In the genomic region with DNA sequence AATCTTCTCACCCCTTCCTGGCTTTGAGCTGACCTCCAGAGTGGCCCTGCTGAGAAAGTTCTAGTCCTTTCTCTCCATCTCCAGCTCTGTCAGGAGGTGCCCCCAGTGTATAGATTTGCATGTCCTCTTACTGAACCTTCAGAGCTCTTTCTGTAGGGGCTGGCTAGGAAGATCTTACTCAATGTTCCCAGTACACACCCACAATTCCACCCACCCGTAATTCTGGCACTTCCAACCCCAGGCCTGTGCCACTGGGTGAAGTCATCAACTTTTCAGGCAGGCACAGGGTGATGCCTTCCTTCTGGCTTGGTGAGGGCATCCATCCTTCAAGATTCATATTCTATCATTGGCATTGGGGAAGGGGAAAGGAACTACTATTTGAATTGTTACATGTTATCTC, we compare ENCODE assay signal across 13 cellular contexts.
DNase-seq lines count a peak whose midpoint lies in the region; ATAC-seq and TF ChIP-seq lines count a peak whose summit lies in the region.
"Had no signal": no experiment of that assay in that cellular context is flagged by ENCODE, and none has a peak within 500 bp of the region (broad histone marks: within the 10 kb centered on the region; RNA-seq: fewer than 3 reads in every experiment).

No MANE protein-coding gene starts in this region.

- H3K9me3 ChIP-seq in A673 (ENCODE audit: low read depth, low read length, poor library complexity, severe bottlenecking), result no peaks in the 10 kb centered on the region
- H3K9me3 ChIP-seq: BE2C had no signal

- no peaks in the 10 kb centered on the region for H3K9me3 Mint-ChIP-seq in stimulated activated naive CD8-positive, alpha-beta T cell treated with anti-CD3 and anti-CD28 coated beads, Interleukin-15, amount 100 ng/mL, for 72 hours
- H3K9me3 Mint-ChIP-seq: CD4-positive, alpha-beta memory T cell had no signal

- peak; percentile 25 for ATAC-seq in stimulated activated naive CD8-positive, alpha-beta T cell treated with anti-CD3 and anti-CD28 coated beads, Interleukin-15, Interleukin-2, amounts not matched to agents 100 U/mL and 50 U/mL, for 24 hours
- no peak for ATAC-seq in stimulated activated naive CD8-positive, alpha-beta T cell treated with anti-CD3 and anti-CD28 coated beads, Interleukin-15, amount 100 ng/mL, for 72 hours
- ATAC-seq in HG03457 (IDR thresholded peaks at IDR 0.05; ENCODE audit: unreplicated experiment), result no peak
- ATAC-seq: GM12878, HCT116 had no signal

- H3K4me1 Mint-ChIP-seq in stimulated activated naive CD8-positive, alpha-beta T cell treated with anti-CD3 and anti-CD28 coated beads, Interleukin-15, amount 100 ng/mL, for 72 hours, result no peaks in the 10 kb centered on the region
- H3K4me1 Mint-ChIP-seq: CD4-positive, alpha-beta memory T cell had no signal

- POLR2A ChIA-PET in A673 (lab: Charles Lee; ENCODE audit: low non-redundant PET), result no interaction called here

- H3K27me3 Mint-ChIP-seq in stimulated activated naive CD8-positive, alpha-beta T cell treated with anti-CD3 and anti-CD28 coated beads, Interleukin-15, amount 100 ng/mL, for 72 hours, result no peaks in the 10 kb centered on the region

- TF ChIP-seq CTCF in dorsolateral prefrontal cortex (IDR thresholded peaks at IDR 0.05 in 54 of 56, conservative IDR thresholded peaks at IDR 0.05 in 2 of 56; ENCODE audit: low read depth in 1 of 56, partially characterized antibody in 56 of 56) (no peak), A673 (conservative IDR thresholded peaks at IDR 0.05; ENCODE audit: low read depth, low read length) (no peak)

- no peaks in the 10 kb centered on the region for H3K4me1 ChIP-seq in A673 (ENCODE audit: insufficient read depth, low read length, poor library complexity, severe bottlenecking)
- H3K4me1 ChIP-seq: BE2C had no signal

- no peak for DNase-seq in stimulated activated naive CD8-positive, alpha-beta T cell treated with anti-CD3 and anti-CD28 coated beads, Interleukin-15, Interleukin-2, amounts not matched to agents 100 U/mL and 50 U/mL, for 24 hours
- no peak for DNase-seq in stimulated activated naive CD8-positive, alpha-beta T cell treated with anti-CD3 and anti-CD28 coated beads, Interleukin-15, amount 100 ng/mL, for 72 hours
- DNase-seq in dorsolateral prefrontal cortex (no peak), putamen (ENCODE audit: low spot score) (peak; percentile 74), A673 (ENCODE audit: low spot score) (no peak)
- DNase-seq in activated CD4-positive, alpha-beta T cell treated with anti-CD3 and anti-CD28 coated beads for 48 hours, result no peak
- DNase-seq: BE2C; CD4-positive, alpha-beta memory T cell; GM23248 had no signal

- H3K27ac Mint-ChIP-seq in stimulated activated naive CD8-positive, alpha-beta T cell treated with anti-CD3 and anti-CD28 coated beads, Interleukin-15, amount 100 ng/mL, for 72 hours, result no peak overlapping the region
- H3K27ac Mint-ChIP-seq: CD4-positive, alpha-beta memory T cell had no signal

- H3K36me3 ChIP-seq in A673 (ENCODE audit: insufficient read depth, low read length, poor library complexity, severe bottlenecking), result no peaks in the 10 kb centered on the region
- H3K36me3 ChIP-seq: BE2C had no signal

- intact Hi-C loops in dorsolateral prefrontal cortex (cut with DNase I) (no loop called here), A673 (cut with micrococcal nuclease; ENCODE audit: unreplicated experiment) (no loop called here)

- no TSS peak for BruUV-seq in A673 (replicated peaks; lab: Mats Ljungman, UMichigan)

- peak overlapping the region in 57 of 59 donors; percentile 35 to 100 (median 97) for H3K27ac ChIP-seq in dorsolateral prefrontal cortex
- H3K27ac ChIP-seq in A673 (ENCODE audit: low read depth, low read length, poor library complexity, severe bottlenecking), result no peak overlapping the region
- H3K27ac ChIP-seq: C4-2B, GM23248 had no signal

- no peak overlapping the region for H3K4me3 ChIP-seq in dorsolateral prefrontal cortex
- H3K4me3 ChIP-seq in A673 (ENCODE audit: low read depth, low read length, poor library complexity, severe bottlenecking), result no peak overlapping the region
- H3K4me3 ChIP-seq: GM12878, GM23248 had no signal

- CTCF ChIA-PET in A673 (lab: Charles Lee), result no interaction called here

- H3K4me3 Mint-ChIP-seq in stimulated activated naive CD8-positive, alpha-beta T cell treated with anti-CD3 and anti-CD28 coated beads, Interleukin-15, amount 100 ng/mL, for 72 hours, result no peak overlapping the region
- H3K4me3 Mint-ChIP-seq: CD4-positive, alpha-beta memory T cell had no signal

- H3K27me3 ChIP-seq in dorsolateral prefrontal cortex, result no peaks in the 10 kb centered on the region
- no peaks in the 10 kb centered on the region for H3K27me3 ChIP-seq in A673 (replicated peaks; ENCODE audit: insufficient read depth, low read depth, low read length, poor library complexity)
